In the genomic region with DNA sequence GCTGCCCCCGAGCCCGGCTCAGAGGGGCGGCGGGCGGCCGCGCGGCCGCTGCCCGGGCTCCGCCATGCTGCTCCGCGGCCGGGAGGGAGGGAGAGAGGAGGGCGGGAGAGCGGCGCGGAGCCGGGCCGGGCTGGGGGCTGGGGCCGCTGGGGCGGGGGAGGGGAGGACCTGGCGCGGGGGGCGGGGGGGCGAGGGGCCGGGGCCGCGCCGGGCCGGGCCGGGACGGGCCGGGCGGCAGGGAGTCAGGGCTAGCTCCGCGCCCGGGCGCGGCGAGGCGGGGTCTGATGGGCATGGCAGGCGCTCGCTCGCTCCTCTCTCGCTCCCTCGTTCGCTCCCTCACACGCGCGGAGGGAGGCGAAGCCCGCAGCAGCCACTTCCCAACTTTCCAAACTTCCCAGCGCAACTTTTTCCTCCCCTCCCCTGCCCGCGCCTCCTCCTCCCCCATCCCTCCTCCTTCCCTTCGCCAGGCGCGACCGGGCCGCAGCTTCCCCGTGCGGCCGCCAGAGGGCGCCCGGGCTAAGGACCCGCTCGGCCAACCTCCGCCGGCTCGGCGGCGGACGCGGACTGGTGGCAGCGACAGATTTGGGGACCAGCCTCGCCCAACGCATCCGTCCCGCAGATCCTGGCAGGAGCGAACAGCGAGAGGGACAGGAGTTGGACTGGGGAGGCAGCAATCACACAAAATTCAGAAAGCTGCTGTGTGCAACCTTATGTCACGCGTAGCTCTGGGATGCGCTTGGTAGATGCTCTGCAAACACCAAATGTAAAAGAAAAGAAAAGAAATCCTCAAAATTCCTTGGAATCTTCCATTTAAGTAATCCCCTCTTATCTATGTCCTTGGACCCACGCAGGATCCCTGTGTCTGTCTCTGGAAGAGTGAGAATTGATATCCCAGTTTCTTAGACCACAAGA, we compare ENCODE assay signal across 8 cellular contexts. TPM values are rescaled to one million over a fixed set of nuclear protein-coding genes. Genes with fewer than 3 reads are reported as not detected.
DNase-seq lines count a peak whose midpoint lies in the region; ATAC-seq and TF ChIP-seq lines count a peak whose summit lies in the region.

A gene (minus strand): TSS at position 97 of the 912 bp plus-strand sequence.

- no peaks in the 10 kb centered on the region for H3K36me3 ChIP-seq in right lobe of liver

- 2% methylated on average over 27 of the region's 86 CpGs for WGBS in right lobe of liver (ENCODE audit: insufficient coverage, low coverage, low lambda C conversion rate, missing lambda C conversion rate)

- TF ChIP-seq CTCF in GM12875 (IDR thresholded peaks at IDR 0.05; ENCODE audit: borderline replicate concordance, insufficient read depth, low read depth, low read length) (peak; percentile 99), right lobe of liver (IDR thresholded peaks at IDR 0.05) (peak; percentile 92 to 94 (median 94))

- no peak within 1 kb of the TSS for H3K27ac Mint-ChIP-seq in activated CD4-positive, alpha-beta T cell treated with anti-CD3 and anti-CD28 coated beads, Interleukin-2, amount 10 ng/mL, durations not matched to agents 24 days and 14 days

- H3K4me3 Mint-ChIP-seq in activated CD4-positive, alpha-beta T cell treated with anti-CD3 and anti-CD28 coated beads, Interleukin-2, amount 10 ng/mL, durations not matched to agents 24 days and 14 days = peak within 1 kb of the TSS; percentile 73

- H3K9me3 Mint-ChIP-seq in activated CD4-positive, alpha-beta T cell treated with anti-CD3 and anti-CD28 coated beads, Interleukin-2, amount 10 ng/mL, durations not matched to agents 24 days and 14 days = no peaks in the 10 kb centered on the region

- DNase-seq in NCI-H2171 (lab: John Stamatoyannopoulos, UW) (peak; percentile 52), dermis microvascular lymphatic vessel endothelial cell (ENCODE audit: low read depth in 2 of 2) (peak; percentile 4 to 54), right lobe of liver (peak; percentile 82 to 91 (median 88)), NCI-H1092 (lab: John Stamatoyannopoulos, UW) (no peak)
- DNase-seq in activated CD4-positive, alpha-beta T cell treated with anti-CD3 and anti-CD28 coated beads, Interleukin-2, amount 10 ng/mL, durations not matched to agents 24 days and 14 days = peak; percentile 91
- peak; percentile 67 for DNase-seq in stimulated activated CD4-positive, alpha-beta T cell treated with anti-CD3 and anti-CD28 coated beads, Interleukin-4, amount 100 ng/mL, for 1 hour

- H3K27me3 ChIP-seq in right lobe of liver = no peaks in the 10 kb centered on the region

- H3K4me3 ChIP-seq in GM12875 (ENCODE audit: low read depth, low read length) = peak within 1 kb of the TSS; percentile 19
- peak within 1 kb of the TSS; percentile 64 to 78 (median 70) for H3K4me3 ChIP-seq in right lobe of liver

- peak; percentile 69 for ATAC-seq in HG02623 (IDR thresholded peaks at IDR 0.05; ENCODE audit: unreplicated experiment)
- peak; percentile 85 to 91 (median 86) for ATAC-seq in right lobe of liver

- H3K36me3 Mint-ChIP-seq in activated CD4-positive, alpha-beta T cell treated with anti-CD3 and anti-CD28 coated beads, Interleukin-2, amount 10 ng/mL, durations not matched to agents 24 days and 14 days (ENCODE audit: low read depth) = no peaks in the 10 kb centered on the region

- peaks cover 41% of the 10 kb centered on the region for H3K27me3 Mint-ChIP-seq in activated CD4-positive, alpha-beta T cell treated with anti-CD3 and anti-CD28 coated beads, Interleukin-2, amount 10 ng/mL, durations not matched to agents 24 days and 14 days

- H3K9me3 ChIP-seq in right lobe of liver = no peaks in the 10 kb centered on the region

- peaks cover 0 to 30% (median 4%) of the 10 kb centered on the region in 4 donors for H3K4me1 ChIP-seq in right lobe of liver

- intact Hi-C loops in activated CD4-positive, alpha-beta T cell treated with anti-CD3 and anti-CD28 coated beads, Interleukin-2, amount 10 ng/mL, durations not matched to agents 24 days and 14 days (cut with micrococcal nuclease) = no loop called here
- intact Hi-C loops in right lobe of liver (cut with DNase I) = loop anchor here in 1 of 2 donors (10.0 kb wide), 1 partner anchor 57 kb away; no protein-coding TSS in a partner anchor

- H3K4me1 Mint-ChIP-seq in activated CD4-positive, alpha-beta T cell treated with anti-CD3 and anti-CD28 coated beads, Interleukin-2, amount 10 ng/mL, durations not matched to agents 24 days and 14 days = peaks cover 2% of the 10 kb centered on the region

- no peak for TF ChIP-seq POLR2A in right lobe of liver (IDR thresholded peaks at IDR 0.05)

- H3K27ac ChIP-seq in right lobe of liver = peak within 1 kb of the TSS; percentile 33 to 82 (median 64)

RNA-seq across cellular contexts. Expression of the gene that starts here (rescaled TPM):
- not detected in 2 replicates for total RNA-seq in activated CD4-positive, alpha-beta T cell treated with anti-CD3 and anti-CD28 coated beads, Interleukin-2, amount 10 ng/mL, durations not matched to agents 24 days and 14 days
- total RNA-seq in dermis microvascular lymphatic vessel endothelial cell = under 0.01 TPM in 1 of 2 replicates, not detected in the other
- total RNA-seq in right lobe of liver = 1 to 10 TPM in 3 of 6 experiments, under 1 TPM in 3; 0.55 to 9.5 (median 1.8) TPM

Comparison
In these comparisons a context has a peak if more than half of its experiments do, and no peak if none do; other contexts are left out.
1. Peak in DNase-seq in activated CD4-positive, alpha-beta T cell treated with anti-CD3 and anti-CD28 coated beads, Interleukin-2, amount 10 ng/mL, durations not matched to agents 24 days and 14 days; RNA of the gene not detected or under 1 TPM.
2. Peak in DNase-seq in dermis microvascular lymphatic vessel endothelial cell; RNA of the gene not detected or under 1 TPM.